Comparison of ENCODE assay signal across 8 cellular contexts in the genomic region with DNA sequence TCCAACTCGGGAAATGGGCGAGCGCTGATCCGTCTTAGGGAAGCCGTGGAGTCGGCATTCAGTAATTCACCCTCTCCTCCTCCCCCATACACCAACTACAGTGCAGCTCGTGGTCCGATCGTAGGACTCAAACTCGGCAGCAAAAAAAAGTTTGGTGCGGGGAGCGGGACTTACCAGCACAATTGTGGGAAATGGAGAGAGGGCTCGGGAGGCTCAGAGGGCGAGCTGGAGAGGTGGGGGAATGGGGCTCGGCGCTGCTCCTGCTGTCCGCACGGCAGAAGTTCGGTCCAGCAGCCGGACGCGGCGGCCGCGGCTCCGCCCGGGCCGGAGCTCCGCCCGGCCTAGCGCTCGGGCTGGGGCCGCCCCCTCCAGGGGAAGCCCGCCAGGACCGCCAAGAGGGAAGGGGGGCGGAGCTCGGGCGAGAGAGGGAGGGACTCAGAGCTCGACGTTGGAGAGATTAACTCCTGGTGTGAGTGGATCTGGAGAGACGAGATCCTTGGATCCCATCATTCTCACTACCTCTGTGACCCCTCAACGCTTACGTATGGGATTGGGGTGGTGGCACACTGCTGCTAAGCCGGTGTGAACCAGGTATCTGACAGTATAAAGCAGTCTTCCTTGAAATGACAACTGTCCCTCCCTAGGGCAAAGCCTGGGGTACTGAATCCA. TPM values are rescaled to one million over a fixed set of nuclear protein-coding genes. Genes with fewer than 3 reads are reported as not detected.
A peak's percentile ranks its signal among the peaks of the same experiment; 100 is the strongest.
DNase-seq lines count a peak whose midpoint lies in the region; ATAC-seq and TF ChIP-seq lines count a peak whose summit lies in the region.

No MANE protein-coding gene starts in this region.

- no peak for TF ChIP-seq CTCF in DND-41 (IDR thresholded peaks at IDR 0.05; ENCODE audit: borderline replicate concordance, extremely low read depth, low read length, poor library complexity, severe bottlenecking)
- TF ChIP-seq CTCF in fibroblast of the aortic adventitia (IDR thresholded peaks at IDR 0.05; ENCODE audit: insufficient read depth, low read length), result peak; percentile 15
- TF ChIP-seq CTCF in nephron (IDR thresholded peaks at IDR 0.05; ENCODE audit: unreplicated experiment in 3 of 3), result peak in 2 of 3 experiments; percentile 22 to 25

- peak overlapping the region; percentile 96 to 98 (median 97) for H3K27ac Mint-ChIP-seq in nephron
- peak overlapping the region; percentile 84 to 97 for H3K27ac Mint-ChIP-seq in stimulated activated naive CD8-positive, alpha-beta T cell treated with anti-CD3 and anti-CD28 coated beads, Interleukin-15, amount 100 ng/mL, for 72 hours

- no peaks in the 10 kb centered on the region for H3K27me3 Mint-ChIP-seq in nephron (ENCODE audit: low read depth)
- no peaks in the 10 kb centered on the region for H3K27me3 Mint-ChIP-seq in stimulated activated naive CD8-positive, alpha-beta T cell treated with anti-CD3 and anti-CD28 coated beads, Interleukin-15, amount 100 ng/mL, for 72 hours

- no peaks in the 10 kb centered on the region for H3K9me2 ChIP-seq in Karpas-422 (replicated peaks; ENCODE audit: insufficient read depth, low read length)

- H2AFZ ChIP-seq in DND-41 (ENCODE audit: low read depth, low read length) (peak overlapping the region; percentile 77), Karpas-422 (ENCODE audit: low read length) (peak overlapping the region; percentile 99)

- H3K79me2 ChIP-seq in DND-41 (ENCODE audit: insufficient read depth, low read length) (peaks cover 7% of the 10 kb centered on the region), Karpas-422 (ENCODE audit: low read length) (peaks cover 14% of the 10 kb centered on the region)

- peak overlapping the region; percentile 79 for H3K4me2 ChIP-seq in DND-41 (ENCODE audit: insufficient read depth, low read length)
- peak overlapping the region; percentile 82 for H3K4me2 ChIP-seq in Karpas-422 (ENCODE audit: low read depth, low read length, poor library complexity, severe bottlenecking)

- H4K20me1 ChIP-seq in DND-41 (ENCODE audit: insufficient read depth, low read length) (no peaks in the 10 kb centered on the region; the same call in 1 of the 2 replicates), Karpas-422 (ENCODE audit: insufficient read depth, low read depth, low read length) (no peaks in the 10 kb centered on the region; the same call in 1 of the 2 replicates)

- H3K4me3 ChIP-seq in DND-41 (ENCODE audit: low read depth in 1 of 2, low read length in 2 of 2) (peak overlapping the region; percentile 31 to 70; a peak in 3 of 4 replicates), Karpas-422 (ENCODE audit: low read length) (peak overlapping the region; percentile 75), fibroblast of the aortic adventitia (ENCODE audit: low read depth, low read length) (peak overlapping the region; percentile 77)

- peak; percentile 85 for DNase-seq in DND-41
- DNase-seq in Karpas-422, result peak; percentile 87
- peak; percentile 82 for DNase-seq in RPMI8226
- DNase-seq in activated T-helper 9 cell treated with anti-CD3 and anti-CD28 coated beads, Interleukin-2, amount 50 U/mL, for 16 hours (ENCODE audit: low read depth), result peak; percentile 72
- DNase-seq in fibroblast of the aortic adventitia (ENCODE audit: low read depth), result peak; percentile 85
- DNase-seq in stimulated activated naive CD8-positive, alpha-beta T cell treated with anti-CD3 and anti-CD28 coated beads, Interleukin-15, amount 100 ng/mL, for 72 hours, result peak; percentile 73 to 79

- peak overlapping the region; percentile 93 to 99 (median 98) for H3K4me3 Mint-ChIP-seq in nephron
- H3K4me3 Mint-ChIP-seq in stimulated activated naive CD8-positive, alpha-beta T cell treated with anti-CD3 and anti-CD28 coated beads, Interleukin-15, amount 100 ng/mL, for 72 hours, result peak overlapping the region; percentile 92 to 99

- H3K9ac ChIP-seq in DND-41 (ENCODE audit: low read depth, low read length) (peak overlapping the region; percentile 62), Karpas-422 (ENCODE audit: low read length) (peak overlapping the region; percentile 78)

- H3K4me1 ChIP-seq in DND-41 (ENCODE audit: insufficient read depth, low read length) (peaks cover 18% of the 10 kb centered on the region), Karpas-422 (ENCODE audit: low read length) (peaks cover 28% of the 10 kb centered on the region)

- H3K27me3 ChIP-seq in DND-41 (ENCODE audit: insufficient read depth, low read length, poor library complexity), result peaks cover 8% of the 10 kb centered on the region
- H3K27me3 ChIP-seq in Karpas-422 (ENCODE audit: low read length), result no peaks in the 10 kb centered on the region

- ATAC-seq in DND-41 (ENCODE audit: insufficient read depth, low read depth) (peak; percentile 71), GM21786 (IDR thresholded peaks at IDR 0.05; ENCODE audit: unreplicated experiment) (peak; percentile 75)
- peak; percentile 73 for ATAC-seq in stimulated activated naive CD8-positive, alpha-beta T cell treated with anti-CD3 and anti-CD28 coated beads, Interleukin-15, amount 100 ng/mL, for 72 hours

- no peaks in the 10 kb centered on the region for H3K9me3 ChIP-seq in DND-41 (ENCODE audit: insufficient read depth, low read length, severe bottlenecking)
- no peaks in the 10 kb centered on the region for H3K9me3 ChIP-seq in Karpas-422 (ENCODE audit: low read length)

- peaks cover 14% of the 10 kb centered on the region for H3K4me1 Mint-ChIP-seq in nephron
- peaks cover 16% of the 10 kb centered on the region for H3K4me1 Mint-ChIP-seq in stimulated activated naive CD8-positive, alpha-beta T cell treated with anti-CD3 and anti-CD28 coated beads, Interleukin-15, amount 100 ng/mL, for 72 hours

- H3K36me3 ChIP-seq in DND-41 (ENCODE audit: insufficient read depth, low read length), result peaks cover 19% of the 10 kb centered on the region
- 0 out of 2 replicates have a peak, but pooled peaks cover 2% of the 10 kb centered on the region for H3K36me3 ChIP-seq in Karpas-422 (ENCODE audit: insufficient read depth, low read length)

- H3K27ac ChIP-seq in DND-41 (ENCODE audit: low read length), result peak overlapping the region; percentile 55
- peak overlapping the region; percentile 13; the same call in 1 of the 2 replicates for H3K27ac ChIP-seq in Karpas-422 (ENCODE audit: low read length)

- H3K36me3 Mint-ChIP-seq in nephron (ENCODE audit: low read depth), result peaks cover 21% of the 10 kb centered on the region

- H3K9me3 Mint-ChIP-seq in nephron, result no peaks in the 10 kb centered on the region
- H3K9me3 Mint-ChIP-seq in stimulated activated naive CD8-positive, alpha-beta T cell treated with anti-CD3 and anti-CD28 coated beads, Interleukin-15, amount 100 ng/mL, for 72 hours, result no peaks in the 10 kb centered on the region

RNA-seq across cellular contexts. Expression of a gene that starts 0.7 kb away (rescaled TPM):
- 13.5 and 16.8 TPM in 2 replicates for total RNA-seq in Karpas-422 (2014; rRNA removed; shearing (Covaris generic); ENCODE audit: low replicate concordance)
- total RNA-seq in fibroblast of the aortic adventitia (ENCODE audit: low replicate concordance), result 6.4 and 24.6 TPM in 2 replicates

RNA-seq across cellular contexts. Expression of a gene that starts 14.2 kb away (rescaled TPM):
- 2.9 and 8.3 TPM in 2 replicates for total RNA-seq in Karpas-422 (2014; rRNA removed; shearing (Covaris generic); ENCODE audit: low replicate concordance)
- total RNA-seq in fibroblast of the aortic adventitia (ENCODE audit: low replicate concordance), result 5.2 and 8.3 TPM in 2 replicates

RNA-seq across cellular contexts. Expression of a gene that starts 26.0 kb away (rescaled TPM):
- 0.11 TPM in 1 of 2 replicates, not detected in the other for total RNA-seq in Karpas-422 (2014; rRNA removed; shearing (Covaris generic); ENCODE audit: low replicate concordance)
- total RNA-seq in fibroblast of the aortic adventitia (ENCODE audit: low replicate concordance), result 3.2 and 3.9 TPM in 2 replicates

RNA-seq across cellular contexts. Expression of a gene that starts 35.6 kb away (rescaled TPM):
- total RNA-seq in Karpas-422 (2014; rRNA removed; shearing (Covaris generic); ENCODE audit: low replicate concordance), result 33.4 and 57.7 TPM in 2 replicates
- 58.6 and 163 TPM in 2 replicates for total RNA-seq in fibroblast of the aortic adventitia (ENCODE audit: low replicate concordance)

RNA-seq across cellular contexts. Expression of a gene that starts 35.7 kb away (rescaled TPM):
- 14.2 and 21.8 TPM in 2 replicates for total RNA-seq in Karpas-422 (2014; rRNA removed; shearing (Covaris generic); ENCODE audit: low replicate concordance)
- total RNA-seq in fibroblast of the aortic adventitia (ENCODE audit: low replicate concordance), result 17.3 and 33.5 TPM in 2 replicates

Comparison
In these comparisons a context has a peak if more than half of its experiments do, and no peak if none do; other contexts are left out.
1. Peak in every context shown above with its lines: DNase-seq, ATAC-seq, H3K4me3 ChIP-seq and H3K27ac ChIP-seq.